Comparison of ENCODE assay signal across 9 cellular contexts in the genomic region with DNA sequence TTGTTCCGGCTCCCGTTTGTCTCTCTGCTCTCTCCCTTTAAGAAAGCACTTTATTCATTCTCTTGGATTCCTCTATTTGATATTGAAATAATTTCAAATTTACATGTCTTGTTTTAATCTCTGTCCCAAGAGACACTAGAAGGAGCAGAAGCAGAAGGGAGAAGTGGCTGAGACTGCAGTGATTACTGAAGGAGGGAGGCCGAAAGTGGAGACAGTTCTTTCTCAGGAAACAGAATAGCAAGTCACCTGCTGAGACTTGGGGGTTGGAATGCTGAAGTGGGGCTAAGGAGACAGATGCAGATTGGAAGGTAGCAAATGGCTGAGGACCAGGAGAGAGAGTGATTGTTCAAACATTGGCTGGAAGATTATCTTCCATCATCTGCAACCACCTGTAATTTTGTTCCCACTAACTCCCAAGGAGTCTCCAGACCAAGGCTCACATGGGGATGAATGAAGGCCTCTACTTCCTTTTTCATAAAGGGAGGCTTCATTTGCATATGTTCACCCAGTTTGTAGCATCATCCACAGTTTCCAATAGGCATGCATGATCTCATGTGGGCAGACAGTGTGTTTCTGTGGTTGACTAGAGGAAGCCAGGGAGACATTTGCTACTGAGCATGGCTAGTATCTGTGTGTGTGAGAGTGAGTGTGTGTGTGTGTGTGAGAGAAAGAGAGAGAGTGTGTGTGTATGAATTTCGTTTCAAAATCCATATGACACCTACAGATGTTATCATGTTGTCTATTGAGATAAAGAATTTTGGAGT. TPM values are rescaled to one million over a fixed set of nuclear protein-coding genes. Genes with fewer than 3 reads are reported as not detected.
DNase-seq lines count a peak whose midpoint lies in the region; ATAC-seq and TF ChIP-seq lines count a peak whose summit lies in the region.
"Had no signal": no experiment of that assay in that cellular context is flagged by ENCODE, and none has a peak within 500 bp of the region (broad histone marks: within the 10 kb centered on the region; RNA-seq: fewer than 3 reads in every experiment).

No MANE protein-coding gene starts in this region.

- H3K36me3 ChIP-seq in left ventricle myocardium inferior, result peaks cover 12% of the 10 kb centered on the region

- H3K36me3 Mint-ChIP-seq in activated CD8-positive, alpha-beta memory T cell treated with anti-CD3 and anti-CD28 coated beads, Interleukin-2, amount 10 ng/mL, durations not matched to agents 7 days and 5 days, result no peaks in the 10 kb centered on the region
- no peaks in the 10 kb centered on the region for H3K36me3 Mint-ChIP-seq in activated CD4-positive, alpha-beta T cell treated with anti-CD3 and anti-CD28 coated beads, Interleukin-2, amount 10 ng/mL, durations not matched to agents 7 days and 5 days (ENCODE audit: low read depth)

- H3K4me1 ChIP-seq in left ventricle myocardium inferior, result no peaks in the 10 kb centered on the region

- POLR2A ChIA-PET in activated CD4-positive, alpha-beta T cell treated with anti-CD3 and anti-CD28 coated beads, Interleukin-2, amount 10 ng/mL, durations not matched to agents 7 days and 5 days (lab: Charles Lee), result no interaction called here

- H3K4me3 ChIP-seq in left ventricle myocardium inferior, result no peak overlapping the region
- H3K4me3 ChIP-seq: hepatocyte had no signal

- H3K27me3 Mint-ChIP-seq in activated CD8-positive, alpha-beta memory T cell treated with anti-CD3 and anti-CD28 coated beads, Interleukin-2, amount 10 ng/mL, durations not matched to agents 7 days and 5 days, result no peaks in the 10 kb centered on the region
- peaks cover 3% of the 10 kb centered on the region for H3K27me3 Mint-ChIP-seq in activated CD4-positive, alpha-beta T cell treated with anti-CD3 and anti-CD28 coated beads, Interleukin-2, amount 10 ng/mL, durations not matched to agents 7 days and 5 days

- H3K4me3 Mint-ChIP-seq in activated CD8-positive, alpha-beta memory T cell treated with anti-CD3 and anti-CD28 coated beads, Interleukin-2, amount 10 ng/mL, durations not matched to agents 7 days and 5 days, result no peak overlapping the region
- peak overlapping the region; percentile 5 for H3K4me3 Mint-ChIP-seq in activated CD4-positive, alpha-beta T cell treated with anti-CD3 and anti-CD28 coated beads, Interleukin-2, amount 10 ng/mL, durations not matched to agents 7 days and 5 days

- no peak overlapping the region for H3K27ac ChIP-seq in left ventricle myocardium inferior (replicated peaks)
- H3K27ac ChIP-seq: hepatocyte had no signal

- H3K9me3 ChIP-seq in left ventricle myocardium inferior (replicated peaks), result no peaks in the 10 kb centered on the region

- ATAC-seq in activated CD8-positive, alpha-beta memory T cell treated with anti-CD3 and anti-CD28 coated beads, Interleukin-2, amount 10 ng/mL, durations not matched to agents 7 days and 5 days, result peak; percentile 92
- ATAC-seq in HG03280 (IDR thresholded peaks at IDR 0.05; ENCODE audit: unreplicated experiment), result peak; percentile 71

- DNase-seq in activated CD8-positive, alpha-beta memory T cell treated with anti-CD3 and anti-CD28 coated beads, Interleukin-2, amount 10 ng/mL, durations not matched to agents 7 days and 5 days, result peak; percentile 79
- no peak for DNase-seq in activated CD8-positive, alpha-beta memory T cell treated with anti-CD3 and anti-CD28 coated beads, Interleukin-2, amount 50 U/mL, for 48 hours
- DNase-seq in activated CD4-positive, alpha-beta T cell treated with anti-CD3 and anti-CD28 coated beads, Interleukin-2, amount 10 ng/mL, durations not matched to agents 7 days and 5 days, result peak; percentile 69
- DNase-seq in stimulated activated naive CD4-positive, alpha-beta T cell treated with Interleukin-2 at 50 U/mL for 16 hours (lab: John Stamatoyannopoulos, UW), result peak; percentile 12
- DNase-seq in left ventricle myocardium inferior (no peak), nucleus accumbens (lab: John Stamatoyannopoulos, UW) (no peak), SK-N-DZ (ENCODE audit: low spot score) (no peak)

- no peaks in the 10 kb centered on the region for H3K9me3 Mint-ChIP-seq in activated CD8-positive, alpha-beta memory T cell treated with anti-CD3 and anti-CD28 coated beads, Interleukin-2, amount 10 ng/mL, durations not matched to agents 7 days and 5 days (ENCODE audit: low read depth)
- no peaks in the 10 kb centered on the region for H3K9me3 Mint-ChIP-seq in activated CD4-positive, alpha-beta T cell treated with anti-CD3 and anti-CD28 coated beads, Interleukin-2, amount 10 ng/mL, durations not matched to agents 7 days and 5 days

- H3K27ac Mint-ChIP-seq in activated CD8-positive, alpha-beta memory T cell treated with anti-CD3 and anti-CD28 coated beads, Interleukin-2, amount 10 ng/mL, durations not matched to agents 7 days and 5 days, result peak overlapping the region; percentile 30
- peak overlapping the region; percentile 10 for H3K27ac Mint-ChIP-seq in activated CD4-positive, alpha-beta T cell treated with anti-CD3 and anti-CD28 coated beads, Interleukin-2, amount 10 ng/mL, durations not matched to agents 7 days and 5 days

- CTCF ChIA-PET in activated CD8-positive, alpha-beta memory T cell treated with anti-CD3 and anti-CD28 coated beads, Interleukin-2, amount 10 ng/mL, durations not matched to agents 7 days and 5 days (lab: Charles Lee), result no interaction called here
- CTCF ChIA-PET in activated CD4-positive, alpha-beta T cell treated with anti-CD3 and anti-CD28 coated beads, Interleukin-2, amount 10 ng/mL, durations not matched to agents 7 days and 5 days (lab: Charles Lee), result interaction anchor here (0.7 kb wide), 1 partner anchor 106 kb away, joined by 3 read pairs; no protein-coding TSS in a partner anchor

- peaks cover 28% of the 10 kb centered on the region for H3K4me1 Mint-ChIP-seq in activated CD8-positive, alpha-beta memory T cell treated with anti-CD3 and anti-CD28 coated beads, Interleukin-2, amount 10 ng/mL, durations not matched to agents 7 days and 5 days
- H3K4me1 Mint-ChIP-seq in activated CD4-positive, alpha-beta T cell treated with anti-CD3 and anti-CD28 coated beads, Interleukin-2, amount 10 ng/mL, durations not matched to agents 7 days and 5 days, result peaks cover 33% of the 10 kb centered on the region

- no peak for TF ChIP-seq CTCF in left ventricle myocardium inferior (IDR thresholded peaks at IDR 0.05; ENCODE audit: borderline replicate concordance)

- intact Hi-C loops in left ventricle myocardium inferior (cut with micrococcal nuclease), result no loop called here

- no peaks in the 10 kb centered on the region for H3K27me3 ChIP-seq in left ventricle myocardium inferior (ENCODE audit: low read depth)
- H3K27me3 ChIP-seq: hepatocyte had no signal

RNA-seq across cellular contexts. Expression of gene LTF, which starts 24.0 kb away (rescaled TPM):
- total RNA-seq in activated CD8-positive, alpha-beta memory T cell treated with anti-CD3 and anti-CD28 coated beads, Interleukin-2, amount 10 ng/mL, durations not matched to agents 7 days and 5 days, result not detected
- not detected for total RNA-seq in activated CD4-positive, alpha-beta T cell treated with anti-CD3 and anti-CD28 coated beads, Interleukin-2, amount 10 ng/mL, durations not matched to agents 7 days and 5 days
- 2.7 TPM for total RNA-seq in left ventricle myocardium inferior
- polyA plus RNA-seq in SK-N-DZ (2014; cell fraction: cytosol; rRNA removed), result not detected in 2 replicates
- polyA plus RNA-seq in SK-N-DZ (2014; cell fraction: nucleus; rRNA removed), result not detected in 2 replicates
- polyA plus RNA-seq: hepatocyte had no signal

RNA-seq across cellular contexts. Expression of gene CCRL2, which starts 33.7 kb away (rescaled TPM):
- total RNA-seq in activated CD8-positive, alpha-beta memory T cell treated with anti-CD3 and anti-CD28 coated beads, Interleukin-2, amount 10 ng/mL, durations not matched to agents 7 days and 5 days, result 10 to 100 TPM in 1 of 2 experiments, 1 to 10 TPM in 1; 10.0 to 11.9 TPM
- total RNA-seq in activated CD4-positive, alpha-beta T cell treated with anti-CD3 and anti-CD28 coated beads, Interleukin-2, amount 10 ng/mL, durations not matched to agents 7 days and 5 days, result 1 to 10 TPM; 5.3 to 5.8 TPM
- total RNA-seq in left ventricle myocardium inferior, result 1.5 TPM
- polyA plus RNA-seq in SK-N-DZ (2014; cell fraction: cytosol; rRNA removed), result not detected in 2 replicates
- not detected in 2 replicates for polyA plus RNA-seq in SK-N-DZ (2014; cell fraction: nucleus; rRNA removed)

RNA-seq across cellular contexts. Expression of gene RTP3, which starts 57.1 kb away (rescaled TPM):
- not detected for total RNA-seq in activated CD8-positive, alpha-beta memory T cell treated with anti-CD3 and anti-CD28 coated beads, Interleukin-2, amount 10 ng/mL, durations not matched to agents 7 days and 5 days
- total RNA-seq in activated CD4-positive, alpha-beta T cell treated with anti-CD3 and anti-CD28 coated beads, Interleukin-2, amount 10 ng/mL, durations not matched to agents 7 days and 5 days, result not detected
- total RNA-seq in left ventricle myocardium inferior, result not detected
- polyA plus RNA-seq in SK-N-DZ (2014; cell fraction: cytosol; rRNA removed), result not detected in 2 replicates
- not detected in 2 replicates for polyA plus RNA-seq in SK-N-DZ (2014; cell fraction: nucleus; rRNA removed)

Comparison
In these comparisons a context has a peak if more than half of its experiments do, and no peak if none do; other contexts are left out.
1. DNase-seq: peak in activated CD8-positive, alpha-beta memory T cell treated with anti-CD3 and anti-CD28 coated beads, Interleukin-2, amount 10 ng/mL, durations not matched to agents 7 days and 5 days (single experiment), activated CD4-positive, alpha-beta T cell treated with anti-CD3 and anti-CD28 coated beads, Interleukin-2, amount 10 ng/mL, durations not matched to agents 7 days and 5 days (single experiment) and stimulated activated naive CD4-positive, alpha-beta T cell treated with Interleukin-2 at 50 U/mL for 16 hours (single experiment); none in activated CD8-positive, alpha-beta memory T cell treated with anti-CD3 and anti-CD28 coated beads, Interleukin-2, amount 50 U/mL, for 48 hours (single experiment), left ventricle myocardium inferior (single experiment), nucleus accumbens (0 of 56) and SK-N-DZ (single experiment).